Comparison of ENCODE assay signal across 8 cellular contexts in genomic region chr17:82105882-82106696, GRCh38. TPM values are rescaled to one million over a fixed set of nuclear protein-coding genes. Genes with fewer than 3 reads are reported as not detected.
DNase-seq lines count a peak whose midpoint lies in the region; ATAC-seq, FAIRE-seq and TF ChIP-seq lines count a peak whose summit lies in the region.

No MANE protein-coding gene starts in this region.

- no peaks in the 10 kb centered on the region; the same call in 1 of the 2 replicates for H3F3A ChIP-seq in Loucy (ENCODE audit: low read depth)

- no peaks in the 10 kb centered on the region for H3K27me3 Mint-ChIP-seq in T-cell

- FAIRE-seq in kidney (lab: Jason Lieb, UNC), result no peak

- H3K36me3 Mint-ChIP-seq in T-cell, result no peaks in the 10 kb centered on the region

- H3K4me3 Mint-ChIP-seq in T-cell, result peak overlapping the region; percentile 82 to 91 (median 84)

- H3K36me3 ChIP-seq in Loucy (ENCODE audit: insufficient read depth, low read length), result peaks cover 10% of the 10 kb centered on the region; the same call in 1 of the 2 replicates
- peaks cover 0 to 2% of the 10 kb centered on the region in 2 donors for H3K36me3 ChIP-seq in kidney (ENCODE audit: control insufficient read depth in 1 of 2, insufficient read depth in 2 of 2, low read length in 2 of 2)

- H3K27me3 ChIP-seq in Loucy (ENCODE audit: insufficient read depth, low read length, poor library complexity, severe bottlenecking), result no peaks in the 10 kb centered on the region

- peak overlapping the region; percentile 54 for H3K4me2 ChIP-seq in Loucy (ENCODE audit: low read depth, low read length, poor library complexity, severe bottlenecking)

- H3K4me3 ChIP-seq in Loucy (ENCODE audit: low read length, poor library complexity, severe bottlenecking), result peak overlapping the region; percentile 49
- peak overlapping the region; percentile 9 to 27 for H3K4me3 ChIP-seq in kidney (ENCODE audit: low read length in 2 of 2)

- CTCF ChIA-PET in T-cell (lab: Charles Lee), result interaction anchor here in 1 of 2 donors (1.0 to 1.3 kb wide), 3 partner anchors 20 to 68 kb away, joined by 3 to 7 read pairs (median 3); no protein-coding TSS in a partner anchor

- DNase-seq in EH (ENCODE audit: low read depth) (peak; percentile 78), T-cell (peak in 31 of 34 experiments; percentile 16 to 63 (median 44)), astrocyte of the hippocampus (ENCODE audit: low read depth, low spot score) (peak; percentile 54), kidney (peak; percentile 84), NCI-H446 (lab: John Stamatoyannopoulos, UW) (no peak)
- peak; percentile 37 to 69 for DNase-seq in stimulated activated CD4-positive, alpha-beta T cell treated with anti-CD3 and anti-CD28 coated beads, Interleukin-4, amount 100 ng/mL, for 48 hours (ENCODE audit: low read depth in 2 of 2)

- peak overlapping the region; percentile 41 to 65 for H3K27ac ChIP-seq in kidney (ENCODE audit: low read depth in 2 of 2, low read length in 2 of 2)

- peaks cover 30 to 36% (median 31%) of the 10 kb centered on the region in 3 donors for H3K4me1 Mint-ChIP-seq in T-cell

- H2AFZ ChIP-seq in Loucy (ENCODE audit: low read length), result no peak overlapping the region

- peaks cover 12% of the 10 kb centered on the region for H3K4me1 ChIP-seq in Loucy (ENCODE audit: insufficient read depth, low read length, poor library complexity, severe bottlenecking)
- H3K4me1 ChIP-seq in kidney (ENCODE audit: control insufficient read depth in 1 of 2, insufficient read depth in 1 of 2, low read depth in 1 of 2, low read length in 2 of 2), result peaks cover 21 to 43% of the 10 kb centered on the region in 2 donors

- intact Hi-C loops in kidney (cut with DNase I), result no loop called here

- no peaks in the 10 kb centered on the region; the same call in 1 of the 2 replicates for H3K79me2 ChIP-seq in Loucy (ENCODE audit: insufficient read depth, low read length)

- H3K9ac ChIP-seq in Loucy (ENCODE audit: low read depth, low read length, poor library complexity, severe bottlenecking) (peak overlapping the region; percentile 60), kidney (ENCODE audit: low read length in 2 of 2) (peak overlapping the region in 1 of 2 donors; percentile 51)

- no peaks in the 10 kb centered on the region for H3K9me2 ChIP-seq in Loucy (replicated peaks; ENCODE audit: low read depth, low read length)

- TF ChIP-seq CTCF in Loucy (conservative IDR thresholded peaks at IDR 0.05; ENCODE audit: low read length) (peak; percentile 56), kidney (IDR thresholded peaks at IDR 0.05; ENCODE audit: borderline replicate concordance, extremely low read depth, insufficient read depth) (no peak)

- H3K9me3 Mint-ChIP-seq in T-cell, result no peaks in the 10 kb centered on the region

- no peaks in the 10 kb centered on the region for H4K20me1 ChIP-seq in Loucy (ENCODE audit: insufficient read depth, low read length, poor library complexity, severe bottlenecking)

- H3K9me3 ChIP-seq in Loucy (ENCODE audit: insufficient read depth, low read depth, low read length), result no peaks in the 10 kb centered on the region
- H3K9me3 ChIP-seq in kidney (ENCODE audit: control insufficient read depth in 1 of 2, low read length in 2 of 2), result no peaks in the 10 kb centered on the region

- ATAC-seq in GM21529 (IDR thresholded peaks at IDR 0.05; ENCODE audit: unreplicated experiment), result peak; percentile 82
- peak; percentile 74 to 91 (median 88) for ATAC-seq in T-cell (replicated peaks in 1 of 4)

- peak overlapping the region; percentile 98 for H3K27ac Mint-ChIP-seq in T-cell

- POLR2A ChIA-PET in T-cell (lab: Charles Lee), result interaction anchor here (0.7 to 0.8 kb wide), 2 partner anchors 15 to 18 kb away, joined by 4 to 13 read pairs; no protein-coding TSS in a partner anchor

RNA-seq across cellular contexts. Expression of gene FASN, which starts 8.1 kb away (rescaled TPM):
- total RNA-seq in T-cell (100 to 1,000 TPM in 2 of 5 donors, 10 to 100 TPM in 3; 48.2 to 144 (median 52.5) TPM), kidney (43.3 TPM)
- polyA plus RNA-seq in kidney (ENCODE audit: insufficient read depth, low read depth, low replicate concordance), result 13.6 TPM

RNA-seq across cellular contexts. Expression of gene DUS1L, which starts 40.5 kb away (rescaled TPM):
- total RNA-seq in T-cell, result 100 to 1,000 TPM; 137 to 186 (median 177) TPM
- 84.8 TPM for total RNA-seq in kidney
- 102 TPM for polyA plus RNA-seq in kidney (ENCODE audit: insufficient read depth, low read depth, low replicate concordance)

RNA-seq across cellular contexts. Expression of gene GPS1, which starts 54.4 kb away (rescaled TPM):
- total RNA-seq in T-cell, result 100 to 1,000 TPM in 2 of 5 donors, 10 to 100 TPM in 3; 75.3 to 117 (median 98.0) TPM
- total RNA-seq in kidney, result 99.3 TPM
- polyA plus RNA-seq in kidney (ENCODE audit: insufficient read depth, low read depth, low replicate concordance), result 149 TPM

RNA-seq across cellular contexts. Expression of gene RFNG, which starts 54.5 kb away (rescaled TPM):
- 10 to 100 TPM; 31.5 to 38.6 (median 35.2) TPM for total RNA-seq in T-cell
- 29.8 TPM for total RNA-seq in kidney
- polyA plus RNA-seq in kidney (ENCODE audit: insufficient read depth, low read depth, low replicate concordance), result 47.3 TPM

Comparison
In these comparisons a context has a peak if more than half of its experiments do, and no peak if none do; other contexts are left out.
1. DNase-seq: peak in EH (single experiment), T-cell (31 of 34), astrocyte of the hippocampus (single experiment), kidney (single experiment) and stimulated activated CD4-positive, alpha-beta T cell treated with anti-CD3 and anti-CD28 coated beads, Interleukin-4, amount 100 ng/mL, for 48 hours (2 of 2); none in NCI-H446 (0 of 2).